In genomic region chr9:96417051-96417586, GRCh38 we compare ENCODE assay signal across 8 cellular contexts. TPM values are rescaled to one million over a fixed set of nuclear protein-coding genes. Genes with fewer than 3 reads are reported as not detected.
DNase-seq lines count a peak whose midpoint lies in the region; ATAC-seq and TF ChIP-seq lines count a peak whose summit lies in the region.

No MANE protein-coding gene starts in this region.

- peak overlapping the region; percentile 84 for H3K4me3 ChIP-seq in CD8-positive, alpha-beta T cell (ENCODE audit: low read depth, low read length)
- H3K4me3 ChIP-seq in MG63 (peak overlapping the region; percentile 96), SK-N-MC (peak overlapping the region; percentile 82), suprapubic skin (peak overlapping the region; percentile 88)

- peaks cover 40% of the 10 kb centered on the region for H3K4me1 ChIP-seq in CD8-positive, alpha-beta T cell (ENCODE audit: insufficient read depth, low read length)
- H3K4me1 ChIP-seq in suprapubic skin = peaks cover 41% of the 10 kb centered on the region

- intact Hi-C loops in CD8-positive, alpha-beta T cell (cut with DNase I, micrococcal nuclease) = loop anchor here (1.0 to 10.0 kb wide), 10 partner anchors 35 to 1690 kb away; partner anchors contain the start of genes AOPEP (in 1 of the 2), ERCC6L2 (in 1 of the 2), NCBP1 (in 1 of the 2) and SLC35D2 (in 1 of the 2)

- peak; percentile 76 to 96 (median 91) for DNase-seq in CD8-positive, alpha-beta T cell
- peak; percentile 89 for DNase-seq in MG63
- no peak for DNase-seq in SK-N-MC (ENCODE audit: low read depth, low spot score)
- DNase-seq in activated naive CD4-positive, alpha-beta T cell treated with anti-CD3 and anti-CD28 coated beads, Interleukin-2, amount 50 U/mL, for 16 hours = peak; percentile 92
- peak; percentile 84 for DNase-seq in globus pallidus (ENCODE audit: low spot score)
- peak; percentile 82 for DNase-seq in omental fat pad (ENCODE audit: low spot score)
- DNase-seq in suprapubic skin (ENCODE audit: low spot score in 2 of 2) = peak; percentile 93 to 94

- H3K36me3 ChIP-seq in CD8-positive, alpha-beta T cell (ENCODE audit: insufficient read depth, low read length) = no peaks in the 10 kb centered on the region
- H3K36me3 ChIP-seq in MG63 (peaks cover 6% of the 10 kb centered on the region; the same call in 1 of the 2 replicates), SK-N-MC (ENCODE audit: insufficient read depth, low read length) (0 out of 2 replicates have a peak, but pooled peaks cover 3% of the 10 kb centered on the region), suprapubic skin (no peaks in the 10 kb centered on the region)

- H3K4me3 Mint-ChIP-seq in CD8-positive, alpha-beta T cell = peak overlapping the region; percentile 90

- peak; percentile 26 for ATAC-seq in CD8-positive, alpha-beta T cell
- ATAC-seq in GM21526 (IDR thresholded peaks at IDR 0.05; ENCODE audit: low FRiP score, unreplicated experiment) (peak; percentile 24), omental fat pad (ENCODE audit: low FRiP score) (peak; percentile 39)

- no peaks in the 10 kb centered on the region for H3K36me3 Mint-ChIP-seq in CD8-positive, alpha-beta T cell

- POLR2A ChIA-PET in CD8-positive, alpha-beta T cell (lab: Charles Lee) = interaction anchor here (0.6 to 4.0 kb wide), 4 partner anchors 18 to 89 kb away, joined by 3 to 38 read pairs (median 9); partner anchors contain the start of genes HABP4 and SLC35D2

- peaks cover 41% of the 10 kb centered on the region for H3K4me1 Mint-ChIP-seq in CD8-positive, alpha-beta T cell (ENCODE audit: low read depth)

- H3K27ac Mint-ChIP-seq in CD8-positive, alpha-beta T cell = peak overlapping the region; percentile 94

- H3K27me3 Mint-ChIP-seq in CD8-positive, alpha-beta T cell (ENCODE audit: low read depth) = no peaks in the 10 kb centered on the region

- no peaks in the 10 kb centered on the region for H3K27me3 ChIP-seq in CD8-positive, alpha-beta T cell (ENCODE audit: insufficient read depth, low read length)
- H3K27me3 ChIP-seq in MG63 = no peaks in the 10 kb centered on the region
- H3K27me3 ChIP-seq in suprapubic skin = no peaks in the 10 kb centered on the region

- H3K9me3 Mint-ChIP-seq in CD8-positive, alpha-beta T cell = no peaks in the 10 kb centered on the region

- peak overlapping the region; percentile 79 for H3K9ac ChIP-seq in SK-N-MC (ENCODE audit: insufficient read length)

- no peak for TF ChIP-seq POLR2A in suprapubic skin (IDR thresholded peaks at IDR 0.05)

- H3K9me3 ChIP-seq in CD8-positive, alpha-beta T cell (ENCODE audit: low read length) = no peaks in the 10 kb centered on the region
- no peaks in the 10 kb centered on the region for H3K9me3 ChIP-seq in MG63
- H3K9me3 ChIP-seq in SK-N-MC (ENCODE audit: low read depth, low read length) = no peaks in the 10 kb centered on the region
- no peaks in the 10 kb centered on the region for H3K9me3 ChIP-seq in suprapubic skin

- WGBS in suprapubic skin = 2% methylated on average over 26 of the region's 50 CpGs

- no peak for TF ChIP-seq EP300 in suprapubic skin (IDR thresholded peaks at IDR 0.05)

- no peak for TF ChIP-seq CTCF in CD8-positive, alpha-beta T cell (IDR thresholded peaks at IDR 0.05)
- no peak for TF ChIP-seq CTCF in omental fat pad (IDR thresholded peaks at IDR 0.05)
- no peak for TF ChIP-seq CTCF in suprapubic skin (IDR thresholded peaks at IDR 0.05)

- CTCF ChIA-PET in CD8-positive, alpha-beta T cell (lab: Charles Lee) = no interaction called here

- H3K27ac ChIP-seq in CD8-positive, alpha-beta T cell (ENCODE audit: low read depth, low read length) = peak overlapping the region; percentile 78
- H3K27ac ChIP-seq in SK-N-MC (no peak overlapping the region), suprapubic skin (peak overlapping the region; percentile 98)

RNA-seq across cellular contexts. Expression of gene ZNF367, which starts 1.1 kb away (rescaled TPM):
- 1 to 10 TPM; 6.1 to 6.4 TPM for total RNA-seq in CD8-positive, alpha-beta T cell
- total RNA-seq in MG63 (2014; rRNA removed; shearing (Covaris generic); ENCODE audit: low replicate concordance) = 24.0 and 25.8 TPM in 2 replicates
- total RNA-seq in omental fat pad (1 to 10 TPM in 3 of 4 donors, under 1 TPM in 1; 0.50 to 2.7 (median 1.9) TPM), suprapubic skin (1 to 10 TPM; 1.9 to 7.0 (median 3.0) TPM)

RNA-seq across cellular contexts. Expression of gene HABP4, which starts 32.9 kb away (rescaled TPM):
- total RNA-seq in CD8-positive, alpha-beta T cell = 10 to 100 TPM; 31.9 to 32.6 TPM
- total RNA-seq in MG63 (2014; rRNA removed; shearing (Covaris generic); ENCODE audit: low replicate concordance) = 15.9 and 19.4 TPM in 2 replicates
- total RNA-seq in omental fat pad (10 to 100 TPM in 3 of 4 donors, 1 to 10 TPM in 1; 9.2 to 23.4 (median 14.2) TPM), suprapubic skin (1 to 10 TPM; 3.9 to 9.2 (median 7.1) TPM)

RNA-seq across cellular contexts. Expression of gene SLC35D2, which starts 33.6 kb away (rescaled TPM):
- 10 to 100 TPM; 18.5 to 20.5 TPM for total RNA-seq in CD8-positive, alpha-beta T cell
- 5.2 and 15.4 TPM in 2 replicates for total RNA-seq in MG63 (2014; rRNA removed; shearing (Covaris generic); ENCODE audit: low replicate concordance)
- total RNA-seq in omental fat pad (10 to 100 TPM; 13.8 to 18.4 (median 15.7) TPM), suprapubic skin (10 to 100 TPM; 11.3 to 20.6 (median 17.9) TPM)
